In genomic region chr19:18364826-18365528, GRCh38 we compare ENCODE assay signal across 1 cellular context.
A peak's percentile ranks its signal among the peaks of the same experiment; 100 is the strongest.
TF ChIP-seq lines count a peak whose summit lies in the region.

No MANE protein-coding gene starts in this region.

TF ChIP-seq in HepG2, 621 proteins besides CTCF, POLR2A, EP300 and RAD21 (continued from another document and continues in another):
- TF ChIP-seq ZBTB46 (CRISPR knock-in tag; IDR thresholded peaks at IDR 0.05; ENCODE audit: borderline replicate concordance) = 0 out of 2 replicates have a peak, but pooled peaks have one; percentile 38
- no peak for TF ChIP-seq ZNF776 (CRISPR knock-in tag; IDR thresholded peaks at IDR 0.05)
- no peak for TF ChIP-seq ZNF407 (CRISPR knock-in tag; IDR thresholded peaks at IDR 0.05; ENCODE audit: not compliant biosample characterization)
- TF ChIP-seq ZSCAN31 (CRISPR knock-in tag; IDR thresholded peaks at IDR 0.05; ENCODE audit: low read depth) = no peak
- no peak for TF ChIP-seq PTBP1 (IDR thresholded peaks at IDR 0.05; ENCODE audit: low read depth, low read length, poor library complexity, severe bottlenecking)
- TF ChIP-seq MED8 (CRISPR knock-in tag; IDR thresholded peaks at IDR 0.05; ENCODE audit: insufficient replicate concordance) = peak; percentile 94
- TF ChIP-seq ZBTB43 (CRISPR knock-in tag; conservative IDR thresholded peaks at IDR 0.05) = peak; percentile 51; the same call in 1 of the 2 replicates
- no peak for TF ChIP-seq ZFP1 (CRISPR knock-in tag; IDR thresholded peaks at IDR 0.05)
- TF ChIP-seq NR2F6 (IDR thresholded peaks at IDR 0.05) = peak; percentile 78
- TF ChIP-seq NR2F6 (CRISPR knock-in tag; IDR thresholded peaks at IDR 0.05) = peak; percentile 85
- TF ChIP-seq SMYD3 (CRISPR knock-in tag; IDR thresholded peaks at IDR 0.05) = peak; percentile 71; the same call in 1 of the 2 replicates
- peak; percentile 48; the same call in 1 of the 2 replicates for TF ChIP-seq SALL2 (CRISPR knock-in tag; IDR thresholded peaks at IDR 0.05)
- 0 out of 2 replicates have a peak, but pooled peaks have one; percentile 5 for TF ChIP-seq ZMYM4 (CRISPR knock-in tag; IDR thresholded peaks at IDR 0.05)
- TF ChIP-seq IKZF4 (CRISPR knock-in tag; IDR thresholded peaks at IDR 0.05; ENCODE audit: borderline replicate concordance, low read depth, not compliant biosample characterization) = no peak
- no peak for TF ChIP-seq ZNF773 (CRISPR knock-in tag; IDR thresholded peaks at IDR 0.05; ENCODE audit: borderline replicate concordance)
- TF ChIP-seq ZNF530 (CRISPR knock-in tag; IDR thresholded peaks at IDR 0.05; ENCODE audit: low read depth) = no peak
- no peak for TF ChIP-seq KDM2A (CRISPR knock-in tag; IDR thresholded peaks at IDR 0.05; ENCODE audit: borderline replicate concordance, low read depth)
- TF ChIP-seq ZNF564 (CRISPR knock-in tag; IDR thresholded peaks at IDR 0.05) = no peak
- no peak for TF ChIP-seq ZNF879 (CRISPR knock-in tag; IDR thresholded peaks at IDR 0.05)
- TF ChIP-seq STAG1 (CRISPR knock-in tag; IDR thresholded peaks at IDR 0.05) = 0 out of 2 replicates have a peak, but pooled peaks have one; percentile 16
- peak; percentile 96 for TF ChIP-seq ATF3 (CRISPR knock-in tag; IDR thresholded peaks at IDR 0.05)
- TF ChIP-seq TCF7L2 (IDR thresholded peaks at IDR 0.05; ENCODE audit: low read depth, low read length) = no peak
- TF ChIP-seq PRDM15 (CRISPR knock-in tag; IDR thresholded peaks at IDR 0.05) = 0 out of 2 replicates have a peak, but pooled peaks have one; percentile 45
- no peak for TF ChIP-seq AGO2 (optimal IDR thresholded peaks at IDR 0.05; ENCODE audit: low read depth, low read length)
- TF ChIP-seq FOSL1 (CRISPR knock-in tag; IDR thresholded peaks at IDR 0.05; ENCODE audit: borderline replicate concordance) = no peak
- no peak for TF ChIP-seq ZNF709 (CRISPR knock-in tag; IDR thresholded peaks at IDR 0.05)
- TF ChIP-seq ZNF251 (CRISPR knock-in tag; IDR thresholded peaks at IDR 0.05) = no peak
- no peak for TF ChIP-seq ZNF124 (CRISPR knock-in tag; IDR thresholded peaks at IDR 0.05)
- TF ChIP-seq HMGXB3 (CRISPR knock-in tag; IDR thresholded peaks at IDR 0.05; ENCODE audit: borderline replicate concordance) = peak; percentile 72; the same call in 1 of the 2 replicates
- no peak for TF ChIP-seq MAF1 (CRISPR knock-in tag; IDR thresholded peaks at IDR 0.05; ENCODE audit: borderline replicate concordance)
- no peak for TF ChIP-seq TRIM22 (IDR thresholded peaks at IDR 0.05)
- 0 out of 2 replicates have a peak, but pooled peaks have one; percentile 13 for TF ChIP-seq TAF1 (CRISPR knock-in tag; IDR thresholded peaks at IDR 0.05)
- TF ChIP-seq KDM5A (IDR thresholded peaks at IDR 0.05; ENCODE audit: borderline replicate concordance, low read length) = no peak
- TF ChIP-seq ELF1 (CRISPR knock-in tag; IDR thresholded peaks at IDR 0.05) = peak; percentile 85
- no peak for TF ChIP-seq ZNF576 (CRISPR knock-in tag; IDR thresholded peaks at IDR 0.05)
- no peak for TF ChIP-seq PLSCR1 (CRISPR knock-in tag; IDR thresholded peaks at IDR 0.05; ENCODE audit: borderline replicate concordance)
- peak; percentile 99 for TF ChIP-seq ELF3 (CRISPR knock-in tag; IDR thresholded peaks at IDR 0.05)
